Comparison of ENCODE assay signal across 23 cellular contexts in genomic region chr20:43383026-43383795, GRCh38.
DNase-seq lines count a peak whose midpoint lies in the region; ATAC-seq and TF ChIP-seq lines count a peak whose summit lies in the region.
"Had no signal": no experiment of that assay in that cellular context is flagged by ENCODE, and none has a peak within 500 bp of the region (broad histone marks: within the 10 kb centered on the region; RNA-seq: fewer than 3 reads in every experiment).

No MANE protein-coding gene starts in this region.

- no peak overlapping the region for H3K9ac ChIP-seq in stomach smooth muscle (ENCODE audit: low read length in 2 of 2)
- H3K9ac ChIP-seq: KMS-11 had no signal

- H3K9me3 ChIP-seq in heart left ventricle = no peaks in the 10 kb centered on the region
- H3K9me3 ChIP-seq in stomach smooth muscle (ENCODE audit: control insufficient read depth in 2 of 2, low read length in 2 of 2) = no peaks in the 10 kb centered on the region
- no peaks in the 10 kb centered on the region for H3K9me3 ChIP-seq in T-helper 17 cell (ENCODE audit: control insufficient read depth, low read length, poor library complexity, severe bottlenecking)
- H3K9me3 ChIP-seq: esophagus squamous epithelium, thyroid gland had no signal

- no peak overlapping the region for H3K27ac Mint-ChIP-seq in T-helper 17 cell
- H3K27ac Mint-ChIP-seq: H9; stimulated activated naive B cell treated with anti-CD40 and anti-IgM and Interleukin-4, amounts not matched to agents 10 μg/mL and 1 μg/mL and 100 μg/mL, for 72 hours had no signal

- no peaks in the 10 kb centered on the region for H3K36me3 Mint-ChIP-seq in T-helper 17 cell (ENCODE audit: low read depth)
- H3K36me3 Mint-ChIP-seq: stimulated activated naive B cell treated with anti-CD40 and anti-IgM and Interleukin-4, amounts not matched to agents 10 μg/mL and 1 μg/mL and 100 μg/mL, for 72 hours had no signal

- H3K36me3 ChIP-seq in heart left ventricle (no peaks in the 10 kb centered on the region), stomach smooth muscle (ENCODE audit: control insufficient read depth in 2 of 2, insufficient read depth in 2 of 2, low read length in 2 of 2) (no peaks in the 10 kb centered on the region)
- H3K36me3 ChIP-seq: esophagus squamous epithelium, thyroid gland had no signal

- peaks cover 2% of the 10 kb centered on the region for H3K4me1 Mint-ChIP-seq in T-helper 17 cell
- H3K4me1 Mint-ChIP-seq: H9; stimulated activated naive B cell treated with anti-CD40 and anti-IgM and Interleukin-4, amounts not matched to agents 10 μg/mL and 1 μg/mL and 100 μg/mL, for 72 hours had no signal

- 41 to 59% (median 49%) methylated on average over 8 of the region's 8 CpGs for WGBS in heart left ventricle, 4 donors

- ATAC-seq in GM19395 (IDR thresholded peaks at IDR 0.05; ENCODE audit: unreplicated experiment) (peak; percentile 50), HG03442 (IDR thresholded peaks at IDR 0.05; ENCODE audit: unreplicated experiment) (peak; percentile 66), heart left ventricle (peak in 3 of 4 donors; percentile 53 to 88 (median 56)), HG03175 (IDR thresholded peaks at IDR 0.05; ENCODE audit: unreplicated experiment) (no peak), T-helper 17 cell (no peak)
- ATAC-seq: stimulated activated naive B cell treated with anti-CD40 and anti-IgM and Interleukin-4, amounts not matched to agents 10 μg/mL and 1 μg/mL and 100 μg/mL, for 72 hours had no signal

- TF ChIP-seq CTCF in heart left ventricle (IDR thresholded peaks at IDR 0.05) = no peak

- intact Hi-C loops in heart left ventricle (cut with DNase I) = no loop called here

- H3K27ac ChIP-seq in heart left ventricle (peak overlapping the region in 6 of 12 donors; percentile 16 to 58 (median 40)), stomach smooth muscle (ENCODE audit: low read length) (peak overlapping the region; percentile 6)
- H3K27ac ChIP-seq: esophagus squamous epithelium, KMS-11, thyroid gland had no signal

- peak in 2 of 5 donors; percentile 29 to 65 for DNase-seq in heart left ventricle
- no peak for DNase-seq in stimulated activated naive CD4-positive, alpha-beta T cell (lab: John Stamatoyannopoulos, UW)
- no peak for DNase-seq in T-helper 17 cell
- DNase-seq: activated CD4-positive, alpha-beta T cell treated with anti-CD3 and anti-CD28 coated beads for 48 hours; activated CD8-positive, alpha-beta memory T cell treated with anti-CD3 and anti-CD28 coated beads, Interleukin-2, amount 50 U/mL, for 48 hours; activated naive CD4-positive, alpha-beta T cell; cerebellar nuclear complex; DND-41; effector CD8-positive, alpha-beta T cell; esophagus squamous epithelium; H9; NCI-H2029 treated with DMSO at 0.1 percent for 48 hours; NCI-H510A treated with DMSO at 0.1 percent for 48 hours; occipital lobe; stimulated activated naive B cell treated with anti-CD40 and anti-IgM and Interleukin-4, amounts not matched to agents 10 μg/mL and 1 μg/mL and 100 μg/mL, for 72 hours; SW 1271; thyroid gland had no signal

- no peak overlapping the region for H3K4me3 Mint-ChIP-seq in T-helper 17 cell
- H3K4me3 Mint-ChIP-seq: H9; stimulated activated naive B cell treated with anti-CD40 and anti-IgM and Interleukin-4, amounts not matched to agents 10 μg/mL and 1 μg/mL and 100 μg/mL, for 72 hours had no signal

- no peak for TF ChIP-seq POLR2A in heart left ventricle (IDR thresholded peaks at IDR 0.05)

- H3K4me1 ChIP-seq in heart left ventricle = no peaks in the 10 kb centered on the region
- H3K4me1 ChIP-seq in stomach smooth muscle (ENCODE audit: control insufficient read depth, insufficient read depth, low read length) = no peaks in the 10 kb centered on the region
- H3K4me1 ChIP-seq: thyroid gland had no signal

- H3K27me3 ChIP-seq in heart left ventricle = peaks cover 0 to 3% (median 0%) of the 10 kb centered on the region in 9 donors
- H3K27me3 ChIP-seq in stomach smooth muscle (ENCODE audit: control insufficient read depth in 1 of 2, insufficient read depth in 2 of 2, low read length in 2 of 2) = no peaks in the 10 kb centered on the region
- H3K27me3 ChIP-seq: thyroid gland had no signal

- H3K27me3 Mint-ChIP-seq in T-helper 17 cell = peaks cover 47% of the 10 kb centered on the region

- H3K4me3 ChIP-seq in heart left ventricle (no peak overlapping the region), stomach smooth muscle (ENCODE audit: low read length in 2 of 2) (no peak overlapping the region)
- H3K4me3 ChIP-seq: esophagus squamous epithelium, lung, thyroid gland had no signal

Comparison
In these comparisons a context has a peak if more than half of its experiments do, and no peak if none do; other contexts are left out.
1. ATAC-seq: peak in GM19395 (single experiment), HG03442 (single experiment) and heart left ventricle (3 of 4); none in HG03175 (single experiment) and T-helper 17 cell (single experiment).